Comparison of ENCODE assay signal across 8 cellular contexts in the genomic region with DNA sequence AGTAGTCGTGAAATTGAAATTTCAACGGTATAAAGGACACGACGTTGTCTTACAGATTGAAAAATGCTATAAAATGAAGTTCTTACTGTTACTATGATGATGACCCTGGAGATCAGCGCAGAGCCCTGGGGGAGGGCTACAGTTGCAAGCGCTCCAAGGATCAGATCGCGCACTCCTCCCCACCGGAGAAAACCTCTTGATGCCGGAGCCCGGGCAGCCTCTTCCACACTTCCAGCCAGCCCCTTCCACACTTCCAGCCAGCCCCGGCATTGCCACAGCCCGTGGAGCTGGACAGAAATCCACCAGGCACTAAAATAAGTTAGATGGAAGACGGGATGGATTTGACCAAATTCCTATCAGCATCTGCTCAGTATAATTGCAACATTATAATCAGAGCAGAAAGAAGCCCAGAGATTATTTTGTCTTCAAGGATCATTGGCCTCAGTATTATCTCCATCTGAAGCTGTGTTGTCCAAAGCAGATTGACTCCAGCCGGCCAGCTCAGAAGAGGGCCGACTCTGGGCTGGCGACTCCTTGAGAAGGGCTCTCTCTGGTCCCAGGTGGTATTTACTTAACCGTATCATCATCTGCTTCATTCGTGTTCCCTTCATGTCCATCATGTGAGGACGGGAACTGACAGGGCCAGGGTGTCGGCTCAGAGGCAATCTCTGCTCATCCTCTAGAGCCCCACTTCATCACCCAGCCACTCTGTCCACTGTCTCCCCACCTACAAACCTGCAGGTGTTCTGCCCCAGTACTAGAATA. TPM values are rescaled to one million over a fixed set of nuclear protein-coding genes. Genes with fewer than 3 reads are reported as not detected.
DNase-seq lines count a peak whose midpoint lies in the region; ATAC-seq and TF ChIP-seq lines count a peak whose summit lies in the region.

No MANE protein-coding gene starts in this region.

- H3K9me3 Mint-ChIP-seq in activated CD4-positive, alpha-beta T cell treated with anti-CD3 and anti-CD28 coated beads for 36 hours (ENCODE audit: low read depth): no peaks in the 10 kb centered on the region
- no peaks in the 10 kb centered on the region for H3K9me3 Mint-ChIP-seq in activated T-helper 1 cell treated with anti-CD3 and anti-CD28 coated beads, Interleukin-12 subunit alpha, Interleukin-12 subunit beta, Interleukin-2, Interleukin-4 antibody, amounts not matched to agents 30 ng/mL and 10 ng/mL and 1 ng/mL, durations not matched to agents 14 hours and 24 hours and 36 hours

- POLR2A ChIA-PET in activated CD4-positive, alpha-beta T cell treated with anti-CD3 and anti-CD28 coated beads for 36 hours (lab: Charles Lee): no interaction called here

- H3K4me1 Mint-ChIP-seq in activated CD4-positive, alpha-beta T cell treated with anti-CD3 and anti-CD28 coated beads for 36 hours: peaks cover 11% of the 10 kb centered on the region
- H3K4me1 Mint-ChIP-seq in activated T-helper 1 cell treated with anti-CD3 and anti-CD28 coated beads, Interleukin-12 subunit alpha, Interleukin-12 subunit beta, Interleukin-2, Interleukin-4 antibody, amounts not matched to agents 30 ng/mL and 10 ng/mL and 1 ng/mL, durations not matched to agents 14 hours and 24 hours and 36 hours (ENCODE audit: low read depth): peaks cover 18% of the 10 kb centered on the region

- WGBS in prostate gland: 38% methylated on average over 21 of the region's 21 CpGs

- H3K4me3 ChIP-seq in iPS-18c (ENCODE audit: insufficient read depth, low read depth, low read length) (peak overlapping the region; percentile 63; the same call in 1 of the 2 replicates), subcutaneous abdominal adipose tissue (ENCODE audit: low read depth in 1 of 5, low read length in 5 of 5) (peak overlapping the region; percentile 8 to 84 (median 82)), prostate gland (peak overlapping the region in 1 of 2 donors; percentile 58)

- CTCF ChIA-PET in activated CD4-positive, alpha-beta T cell treated with anti-CD3 and anti-CD28 coated beads for 36 hours (lab: Charles Lee): interaction anchor here (0.6 to 2.3 kb wide), 12 partner anchors 8 to 345 kb away, joined by 3 to 14 read pairs (median 4); no protein-coding TSS in a partner anchor

- no peaks in the 10 kb centered on the region for H3K36me3 ChIP-seq in subcutaneous abdominal adipose tissue (ENCODE audit: control insufficient read depth in 5 of 5, insufficient read depth in 5 of 5, low read length in 5 of 5)
- no peaks in the 10 kb centered on the region for H3K36me3 ChIP-seq in prostate gland

- ATAC-seq in activated CD4-positive, alpha-beta T cell treated with anti-CD3 and anti-CD28 coated beads for 36 hours: no peak
- no peak for ATAC-seq in GM21360 (IDR thresholded peaks at IDR 0.05; ENCODE audit: unreplicated experiment)

- H3K4me1 ChIP-seq in subcutaneous abdominal adipose tissue (ENCODE audit: control insufficient read depth in 5 of 5, insufficient read depth in 5 of 5, low read length in 5 of 5): peaks cover 6 to 24% (median 23%) of the 10 kb centered on the region in 5 donors
- H3K4me1 ChIP-seq in prostate gland (replicated peaks): no peaks in the 10 kb centered on the region

- peak overlapping the region in 1 of 5 donors; percentile 52 for H3K9ac ChIP-seq in subcutaneous abdominal adipose tissue (ENCODE audit: low read length in 5 of 5)

- H3K36me3 Mint-ChIP-seq in activated CD4-positive, alpha-beta T cell treated with anti-CD3 and anti-CD28 coated beads for 36 hours (ENCODE audit: low read depth): no peaks in the 10 kb centered on the region
- H3K36me3 Mint-ChIP-seq in activated T-helper 1 cell treated with anti-CD3 and anti-CD28 coated beads, Interleukin-12 subunit alpha, Interleukin-12 subunit beta, Interleukin-2, Interleukin-4 antibody, amounts not matched to agents 30 ng/mL and 10 ng/mL and 1 ng/mL, durations not matched to agents 14 hours and 24 hours and 36 hours (ENCODE audit: low read depth): no peaks in the 10 kb centered on the region

- no peaks in the 10 kb centered on the region for H3K9me3 ChIP-seq in iPS-18c (ENCODE audit: control insufficient read depth, insufficient read depth, low read length)
- no peaks in the 10 kb centered on the region for H3K9me3 ChIP-seq in subcutaneous abdominal adipose tissue (ENCODE audit: control insufficient read depth in 5 of 5, low read length in 5 of 5)
- H3K9me3 ChIP-seq in prostate gland: no peaks in the 10 kb centered on the region

- TF ChIP-seq CTCF in prostate gland (IDR thresholded peaks at IDR 0.05): no peak

- DNase-seq in activated CD4-positive, alpha-beta T cell treated with anti-CD3 and anti-CD28 coated beads for 36 hours: no peak
- no peak for DNase-seq in activated CD4-positive, alpha-beta T cell treated with anti-CD3 and anti-CD28 coated beads, Interleukin-2, amount 50 U/mL, for 48 hours
- no peak for DNase-seq in activated T-helper 1 cell treated with anti-CD3 and anti-CD28 coated beads, Interleukin-12 subunit alpha, Interleukin-12 subunit beta, Interleukin-2, Interleukin-4 antibody, amounts not matched to agents 30 ng/mL and 10 ng/mL and 1 ng/mL, durations not matched to agents 14 hours and 24 hours and 36 hours (ENCODE audit: low spot score)
- DNase-seq in cortex of kidney (lab: John Stamatoyannopoulos, UW): no peak
- no peak for DNase-seq in prostate gland (ENCODE audit: low spot score)

- peaks cover 39% of the 10 kb centered on the region for H3K27me3 Mint-ChIP-seq in activated CD4-positive, alpha-beta T cell treated with anti-CD3 and anti-CD28 coated beads for 36 hours
- H3K27me3 Mint-ChIP-seq in activated T-helper 1 cell treated with anti-CD3 and anti-CD28 coated beads, Interleukin-12 subunit alpha, Interleukin-12 subunit beta, Interleukin-2, Interleukin-4 antibody, amounts not matched to agents 30 ng/mL and 10 ng/mL and 1 ng/mL, durations not matched to agents 14 hours and 24 hours and 36 hours (ENCODE audit: insufficient read depth): peaks cover 64% of the 10 kb centered on the region

- no peak for TF ChIP-seq POLR2A in prostate gland (IDR thresholded peaks at IDR 0.05)

- H3K27me3 ChIP-seq in subcutaneous abdominal adipose tissue (ENCODE audit: control insufficient read depth in 5 of 5, insufficient read depth in 4 of 5, low read length in 5 of 5) (no peaks in the 10 kb centered on the region), prostate gland (replicated peaks; ENCODE audit: insufficient read depth) (no peaks in the 10 kb centered on the region)

- H3K27ac Mint-ChIP-seq in activated CD4-positive, alpha-beta T cell treated with anti-CD3 and anti-CD28 coated beads for 36 hours: no peak overlapping the region
- no peak overlapping the region for H3K27ac Mint-ChIP-seq in activated T-helper 1 cell treated with anti-CD3 and anti-CD28 coated beads, Interleukin-12 subunit alpha, Interleukin-12 subunit beta, Interleukin-2, Interleukin-4 antibody, amounts not matched to agents 30 ng/mL and 10 ng/mL and 1 ng/mL, durations not matched to agents 14 hours and 24 hours and 36 hours

- intact Hi-C loops in activated CD4-positive, alpha-beta T cell treated with anti-CD3 and anti-CD28 coated beads for 36 hours (cut with DNase I, micrococcal nuclease): loop anchor here (1.0 to 10.0 kb wide), 3 partner anchors 25 to 195 kb away; no protein-coding TSS in a partner anchor
- intact Hi-C loops in activated T-helper 1 cell treated with anti-CD3 and anti-CD28 coated beads, Interleukin-12 subunit alpha, Interleukin-12 subunit beta, Interleukin-2, Interleukin-4 antibody, amounts not matched to agents 30 ng/mL and 10 ng/mL and 1 ng/mL, durations not matched to agents 14 hours and 24 hours and 36 hours (cut with micrococcal nuclease): loop anchor here (1.0 to 5.0 kb wide), 2 partner anchors 52 to 195 kb away; a partner anchor contains a TSS
- intact Hi-C loops in prostate gland (cut with DNase I): loop anchor here (1.0 to 2.0 kb wide), 4 partner anchors 24 to 194 kb away; no protein-coding TSS in a partner anchor

- H3K4me3 Mint-ChIP-seq in activated CD4-positive, alpha-beta T cell treated with anti-CD3 and anti-CD28 coated beads for 36 hours: peak overlapping the region; percentile 58
- H3K4me3 Mint-ChIP-seq in activated T-helper 1 cell treated with anti-CD3 and anti-CD28 coated beads, Interleukin-12 subunit alpha, Interleukin-12 subunit beta, Interleukin-2, Interleukin-4 antibody, amounts not matched to agents 30 ng/mL and 10 ng/mL and 1 ng/mL, durations not matched to agents 14 hours and 24 hours and 36 hours: peak overlapping the region; percentile 80

- H3K27ac ChIP-seq in subcutaneous abdominal adipose tissue (ENCODE audit: low read depth, low read length) (no peak overlapping the region), prostate gland (peak overlapping the region in 1 of 2 donors; percentile 76)

RNA-seq across cellular contexts. Expression of a gene that starts 0.8 kb away (rescaled TPM):
- total RNA-seq in activated CD4-positive, alpha-beta T cell treated with anti-CD3 and anti-CD28 coated beads for 36 hours: 10 to 100 TPM; 21.9 to 22.5 TPM
- total RNA-seq in activated T-helper 1 cell treated with anti-CD3 and anti-CD28 coated beads, Interleukin-12 subunit alpha, Interleukin-12 subunit beta, Interleukin-2, Interleukin-4 antibody, amounts not matched to agents 30 ng/mL and 10 ng/mL and 1 ng/mL, durations not matched to agents 14 hours and 24 hours and 36 hours: 47.8 and 50.6 TPM in 2 replicates
- 10 to 100 TPM; 58.6 to 78.7 TPM for total RNA-seq in prostate gland

RNA-seq across cellular contexts. Expression of a gene that starts 52.7 kb away (rescaled TPM):
- total RNA-seq in activated CD4-positive, alpha-beta T cell treated with anti-CD3 and anti-CD28 coated beads for 36 hours: 10 to 100 TPM; 50.7 to 58.0 TPM
- total RNA-seq in activated T-helper 1 cell treated with anti-CD3 and anti-CD28 coated beads, Interleukin-12 subunit alpha, Interleukin-12 subunit beta, Interleukin-2, Interleukin-4 antibody, amounts not matched to agents 30 ng/mL and 10 ng/mL and 1 ng/mL, durations not matched to agents 14 hours and 24 hours and 36 hours: 50.0 and 54.4 TPM in 2 replicates
- total RNA-seq in prostate gland: 10 to 100 TPM; 34.7 to 38.2 TPM
